In the genomic region with DNA sequence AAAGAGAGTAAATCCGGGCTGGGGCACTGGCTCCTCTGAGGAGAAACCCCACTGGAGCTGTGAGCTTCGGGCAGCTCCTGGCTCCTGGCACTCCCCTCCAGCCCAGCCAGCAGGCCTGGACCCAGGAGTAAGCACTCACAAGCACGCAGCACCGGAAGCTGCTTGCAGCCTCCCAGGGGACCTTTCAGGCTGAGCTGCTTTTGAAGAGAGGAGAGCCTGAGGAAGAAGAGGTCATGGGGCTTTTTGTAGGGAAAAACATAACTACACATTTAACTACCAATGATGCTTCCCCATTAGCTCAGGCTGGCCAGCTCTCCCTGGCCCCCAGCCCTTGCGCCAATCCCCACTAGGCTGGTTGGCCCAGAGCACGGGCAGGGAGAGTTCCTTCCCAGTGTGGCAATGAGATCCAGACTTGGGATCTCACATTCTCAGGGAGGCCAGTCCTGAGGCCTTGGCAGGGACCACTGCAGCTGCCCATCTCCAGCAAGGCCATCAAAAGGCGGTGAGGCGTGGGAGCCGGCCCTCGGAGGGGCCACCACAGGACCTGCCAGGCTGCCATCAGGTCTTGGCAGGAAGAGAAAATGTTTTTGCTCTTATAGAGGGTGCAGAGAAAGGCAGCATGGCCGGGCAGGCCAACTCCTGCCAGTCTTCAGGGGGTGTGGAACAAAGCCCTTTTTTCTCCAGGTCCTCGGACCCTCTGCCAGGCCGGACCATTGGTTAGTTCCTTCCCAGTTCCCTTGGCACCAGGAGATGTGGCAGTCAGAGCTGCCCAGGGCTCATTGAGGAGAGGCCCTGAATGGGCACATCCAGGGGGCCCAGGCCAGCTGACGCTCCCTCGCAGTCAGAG, we compare ENCODE assay signal across 13 cellular contexts. TPM values are rescaled to one million over a fixed set of nuclear protein-coding genes. Genes with fewer than 3 reads are reported as not detected.
DNase-seq lines count a peak whose midpoint lies in the region; ATAC-seq, FAIRE-seq and TF ChIP-seq lines count a peak whose summit lies in the region.
"Had no signal": no experiment of that assay in that cellular context is flagged by ENCODE, and none has a peak within 500 bp of the region (broad histone marks: within the 10 kb centered on the region; RNA-seq: fewer than 3 reads in every experiment).

No MANE protein-coding gene starts in this region.

- H3K18ac ChIP-seq in mesenchymal stem cell (ENCODE audit: low read depth in 1 of 2, low read length in 2 of 2): peak overlapping the region in 1 of 2 experiments; percentile 22

- no peak overlapping the region for H3K4ac ChIP-seq in mesenchymal stem cell (ENCODE audit: low read depth in 1 of 2, low read length in 2 of 2)

- H3K79me2 ChIP-seq in GM23248 (ENCODE audit: insufficient read depth) (no peaks in the 10 kb centered on the region), SK-N-SH (ENCODE audit: insufficient read depth) (no peaks in the 10 kb centered on the region)

- no peaks in the 10 kb centered on the region for H3K4me1 Mint-ChIP-seq in activated T-cell treated with anti-CD3 and anti-CD28 coated beads, Interleukin-2, amount 50 U/mL, for 4 hours (ENCODE audit: low read depth)
- H3K4me1 Mint-ChIP-seq: CD4-positive, CD25-positive, alpha-beta regulatory T cell; naive thymus-derived CD4-positive, alpha-beta T cell had no signal

- POLR2A ChIA-PET in A549 (lab: Yijun Ruan, JAX): no interaction called here
- POLR2A ChIA-PET in SK-N-SH (lab: Yijun Ruan, JAX): no interaction called here
- POLR2A ChIA-PET in RWPE1 (lab: Yijun Ruan, JAX; ENCODE audit: low non-redundant PET): no interaction called here

- H3K27me3 Mint-ChIP-seq in activated T-cell treated with anti-CD3 and anti-CD28 coated beads, Interleukin-2, amount 50 U/mL, for 4 hours (ENCODE audit: low read depth): peaks cover 3% of the 10 kb centered on the region

- no peaks in the 10 kb centered on the region for H3K9me3 ChIP-seq in A549
- H3K9me3 ChIP-seq in GM23248 (ENCODE audit: low read depth): no peaks in the 10 kb centered on the region
- H3K9me3 ChIP-seq in mesenchymal stem cell (ENCODE audit: control insufficient read depth, low read length): no peaks in the 10 kb centered on the region
- H3K9me3 ChIP-seq in SK-N-SH: no peaks in the 10 kb centered on the region
- H3K9me3 ChIP-seq: gastroesophageal sphincter, HAP-1 had no signal

- H3K36me3 Mint-ChIP-seq in activated T-cell treated with anti-CD3 and anti-CD28 coated beads, Interleukin-2, amount 50 U/mL, for 4 hours (ENCODE audit: insufficient read depth): no peaks in the 10 kb centered on the region
- H3K36me3 Mint-ChIP-seq: activated naive CD8-positive, alpha-beta T cell treated with anti-CD3 and anti-CD28 coated beads, Interleukin-2, amount 10 ng/mL, durations not matched to agents 7 days and 5 days; naive thymus-derived CD4-positive, alpha-beta T cell had no signal

- WGBS in A549 (ENCODE audit: missing lambda C conversion rate): 89% methylated on average over 15 of the region's 15 CpGs
- 68 to 70% methylated on average over 15 of the region's 15 CpGs for WGBS in GM23248 (ENCODE audit: low coverage in 1 of 2, low lambda C conversion rate in 2 of 2, missing lambda C conversion rate in 2 of 2), 2 experiments
- whole genome bisulfite sequencing in mesenchymal stem cell: 84% methylated on average over 13 of the region's 15 CpGs
- WGBS in SK-N-SH (ENCODE audit: low lambda C conversion rate): 81% methylated on average over 7 of the region's 15 CpGs

- H3K9me3 Mint-ChIP-seq in activated T-cell treated with anti-CD3 and anti-CD28 coated beads, Interleukin-2, amount 50 U/mL, for 4 hours: no peaks in the 10 kb centered on the region

- CTCF ChIA-PET in A549 (lab: Yijun Ruan, JAX) (interaction anchor here (0.6 to 4.2 kb wide), 6 partner anchors 10 to 297 kb away, joined by 3 to 16 read pairs (median 4); no protein-coding TSS in a partner anchor), SK-N-SH (lab: Yijun Ruan, JAX) (interaction anchor here (1.0 to 1.3 kb wide), 2 partner anchors 11 to 50 kb away, joined by 3 to 4 read pairs; no protein-coding TSS in a partner anchor), RWPE1 (lab: Yijun Ruan, JAX) (no interaction called here)

- no peak overlapping the region for H2AFZ ChIP-seq in GM23248
- H2AFZ ChIP-seq in mesenchymal stem cell (ENCODE audit: low read depth, low read length): no peak overlapping the region
- H2AFZ ChIP-seq in SK-N-SH (ENCODE audit: low read depth): no peak overlapping the region

- H3K27me3 ChIP-seq in GM23248 (replicated peaks; ENCODE audit: insufficient read depth) (0 out of 2 replicates have a peak, but pooled peaks cover 6% of the 10 kb centered on the region), mesenchymal stem cell (ENCODE audit: control insufficient read depth in 1 of 2, insufficient read depth in 1 of 2, low read length in 2 of 2) (peaks cover 7 to 12% of the 10 kb centered on the region in 2 experiments), SK-N-SH (ENCODE audit: insufficient read depth) (no peaks in the 10 kb centered on the region)
- H3K27me3 ChIP-seq: gastroesophageal sphincter had no signal

- no peak overlapping the region for H2BK5ac ChIP-seq in mesenchymal stem cell (ENCODE audit: low read depth, low read length, poor library complexity, severe bottlenecking)

- TF ChIP-seq RAD21 in A549 (conservative IDR thresholded peaks at IDR 0.05 in 1 of 2, IDR thresholded peaks at IDR 0.05 in 1 of 2): no peak
- no peak for TF ChIP-seq RAD21 in SK-N-SH (IDR thresholded peaks at IDR 0.05; ENCODE audit: low read length)

- H2BK15ac ChIP-seq in mesenchymal stem cell (ENCODE audit: low read depth, poor library complexity, severe bottlenecking): peak overlapping the region; percentile 12

- no peak overlapping the region for H3K14ac ChIP-seq in mesenchymal stem cell (ENCODE audit: low read length in 2 of 2)

- TF ChIP-seq CTCF in A549 (IDR thresholded peaks at IDR 0.05) (no peak), SK-N-SH (IDR thresholded peaks at IDR 0.05) (no peak), RWPE1 (conservative IDR thresholded peaks at IDR 0.05; ENCODE audit: low read depth) (no peak)

- TF ChIP-seq EP300 in A549 (IDR thresholded peaks at IDR 0.05): no peak
- TF ChIP-seq EP300 in SK-N-SH (IDR thresholded peaks at IDR 0.05; ENCODE audit: borderline replicate concordance in 1 of 2, low read depth in 1 of 2, low read length in 1 of 2): no peak

- H3K79me1 ChIP-seq in mesenchymal stem cell (replicated peaks; ENCODE audit: low read length, poor library complexity, severe bottlenecking): no peaks in the 10 kb centered on the region

- no peak overlapping the region for H2AK5ac ChIP-seq in mesenchymal stem cell (ENCODE audit: low read length, severe bottlenecking)

- no peak overlapping the region for H3K9ac ChIP-seq in GM23248
- no peak overlapping the region for H3K9ac ChIP-seq in mesenchymal stem cell (ENCODE audit: low read length)
- H3K9ac ChIP-seq in SK-N-SH: no peak overlapping the region

- H3K9me2 ChIP-seq in GM23248 (ENCODE audit: insufficient read depth) (no peaks in the 10 kb centered on the region), SK-N-SH (no peaks in the 10 kb centered on the region)

- peaks cover 10% of the 10 kb centered on the region; the same call in 1 of the 3 replicates for H3K4me1 ChIP-seq in A549
- no peaks in the 10 kb centered on the region for H3K4me1 ChIP-seq in GM23248 (ENCODE audit: insufficient read depth)
- peaks cover 2% of the 10 kb centered on the region for H3K4me1 ChIP-seq in mesenchymal stem cell (ENCODE audit: control insufficient read depth, insufficient read depth, low read depth, low read length)
- no peaks in the 10 kb centered on the region for H3K4me1 ChIP-seq in SK-N-SH (ENCODE audit: control insufficient read depth in 1 of 2, insufficient read depth in 2 of 2, low read depth in 1 of 2, low read length in 1 of 2)
- H3K4me1 ChIP-seq: gastroesophageal sphincter, HAP-1 had no signal

- ATAC-seq in A549: peak; percentile 24 to 27; a peak in 2 of 6 replicates
- no peak for ATAC-seq in activated T-cell treated with anti-CD3 and anti-CD28 coated beads, Interleukin-2, amount 50 U/mL, for 4 hours
- ATAC-seq: gastroesophageal sphincter; naive thymus-derived CD4-positive, alpha-beta T cell had no signal

- no peak overlapping the region for H3K23ac ChIP-seq in mesenchymal stem cell (ENCODE audit: low read length in 2 of 2)

- FAIRE-seq in A549 (lab: Jason Lieb, UNC): no peak

- H4K20me1 ChIP-seq in GM23248 (ENCODE audit: insufficient read depth) (no peaks in the 10 kb centered on the region), SK-N-SH (ENCODE audit: insufficient read depth) (no peaks in the 10 kb centered on the region)

- H4K91ac ChIP-seq in mesenchymal stem cell (ENCODE audit: low read length): no peak overlapping the region

- no peak overlapping the region for H4K8ac ChIP-seq in mesenchymal stem cell (ENCODE audit: low read length)

- H3K4me3 ChIP-seq in A549: no peak overlapping the region
- H3K4me3 ChIP-seq in GM23248: no peak overlapping the region
- peak overlapping the region in 1 of 2 experiments; percentile 26 for H3K4me3 ChIP-seq in mesenchymal stem cell (ENCODE audit: insufficient read depth in 1 of 2, low read depth in 1 of 2, low read length in 2 of 2)
- H3K4me3 ChIP-seq in SK-N-SH (ENCODE audit: low read depth in 2 of 2, low read length in 1 of 2): no peak overlapping the region
- H3K4me3 ChIP-seq: gastroesophageal sphincter, HAP-1 had no signal

- H3K27ac ChIP-seq in A549 (peak overlapping the region in 1 of 2 experiments; percentile 34; a peak in 2 of 6 replicates), GM23248 (no peak overlapping the region), mesenchymal stem cell (ENCODE audit: low read length, poor library complexity, severe bottlenecking) (no peak overlapping the region), SK-N-SH (ENCODE audit: low read depth in 2 of 2, low read length in 1 of 2) (no peak overlapping the region), RWPE1 (no peak overlapping the region)
- H3K27ac ChIP-seq: gastroesophageal sphincter had no signal

- H3K4me2 ChIP-seq in A549 (no peak overlapping the region), GM23248 (ENCODE audit: unreplicated experiment) (no peak overlapping the region), mesenchymal stem cell (ENCODE audit: low read length, poor library complexity, severe bottlenecking) (no peak overlapping the region), SK-N-SH (no peak overlapping the region)

- H3K4me3 Mint-ChIP-seq in activated T-cell treated with anti-CD3 and anti-CD28 coated beads, Interleukin-2, amount 50 U/mL, for 4 hours: no peak overlapping the region
- H3K4me3 Mint-ChIP-seq: activated naive CD8-positive, alpha-beta T cell treated with anti-CD3 and anti-CD28 coated beads, Interleukin-2, amount 10 ng/mL, durations not matched to agents 7 days and 5 days; CD4-positive, CD25-positive, alpha-beta regulatory T cell; naive thymus-derived CD4-positive, alpha-beta T cell had no signal

- in situ Hi-C loops in GM23248 (cut with MboI): no loop called here

- DNase-seq in A549 (ENCODE audit: low read depth in 1 of 2, low spot score in 1 of 2): no peak
- peak; percentile 53 for DNase-seq in GM23248
- DNase-seq in cerebellum (ENCODE audit: low spot score): peak; percentile 36
- DNase-seq in mesenchymal stem cell: peak; percentile 41
- DNase-seq in activated T-cell treated with anti-CD3 and anti-CD28 coated beads, Interleukin-2, amount 50 U/mL, for 4 hours: no peak
- DNase-seq in SK-N-SH: no peak
- no peak for DNase-seq in RWPE1 (ENCODE audit: low spot score)
- DNase-seq in A172 (ENCODE audit: low spot score): no peak
- DNase-seq: activated naive CD8-positive, alpha-beta T cell treated with anti-CD3 and anti-CD28 coated beads, Interleukin-2, amount 10 ng/mL, durations not matched to agents 7 days and 5 days; CD4-positive, CD25-positive, alpha-beta regulatory T cell; naive thymus-derived CD4-positive, alpha-beta T cell had no signal

- H3F3A ChIP-seq in GM23248 (ENCODE audit: insufficient read depth): no peaks in the 10 kb centered on the region
- no peaks in the 10 kb centered on the region for H3F3A ChIP-seq in SK-N-SH (replicated peaks; ENCODE audit: insufficient read depth)

- H2BK120ac ChIP-seq in mesenchymal stem cell (ENCODE audit: low read depth, low read length): no peak overlapping the region

- H2BK12ac ChIP-seq in mesenchymal stem cell (ENCODE audit: low read length in 2 of 2): no peak overlapping the region

- TF ChIP-seq POLR2A in A549 (IDR thresholded peaks at IDR 0.05; ENCODE audit: low read length): no peak

- H3K36me3 ChIP-seq in GM23248 (ENCODE audit: low read depth) (no peaks in the 10 kb centered on the region), mesenchymal stem cell (ENCODE audit: control insufficient read depth in 1 of 2, insufficient read depth in 2 of 2, low read depth in 1 of 2, low read length in 2 of 2) (no peaks in the 10 kb centered on the region), SK-N-SH (replicated peaks in 1 of 2; ENCODE audit: control insufficient read depth in 1 of 2, insufficient read depth in 2 of 2, low read length in 1 of 2) (no peaks in the 10 kb centered on the region)
- H3K36me3 ChIP-seq: gastroesophageal sphincter, HAP-1 had no signal

RNA-seq across cellular contexts. Expression of gene MFGE8, which starts 41.5 kb away (rescaled TPM):
- polyA plus RNA-seq in A549 (2011; rRNA removed): 206 and 213 TPM in 2 replicates
- polyA plus RNA-seq in A549 (2012; cell fraction: cytosol; rRNA removed): 330 and 384 TPM in 2 replicates
- 1,238 and 1,252 TPM in 2 replicates for polyA plus RNA-seq in A549 (2012; cell fraction: nucleus; rRNA removed)
- polyA plus RNA-seq in A549 (2017; fragmentation: RNase III; extraction: RNeasy Plus Mini Kit Qiagen cat#74134 plus additional on column Dnase treatment): 403 to 506 TPM (median 446 TPM) in 3 replicates
- 165 and 194 TPM in 2 replicates for polyA minus RNA-seq in A549 (2011; rRNA and poly(A)+ RNA removed)
- 334 and 355 TPM in 2 replicates for total RNA-seq in GM23248 (2014; rRNA removed; shearing (Covaris generic))
- polyA plus RNA-seq in GM23248 (2016; fragmentation: Nextera tagmentation; extraction: Ambion mirVana): 411 and 437 TPM in 2 replicates
- total RNA-seq in cerebellum: 67.5 TPM
- 160 TPM for polyA plus RNA-seq in mesenchymal stem cell (2013, experiment 1 of 2)
- polyA plus RNA-seq in mesenchymal stem cell (2013, experiment 2 of 2): 152 TPM
- total RNA-seq in activated T-cell treated with anti-CD3 and anti-CD28 coated beads, Interleukin-2, amount 50 U/mL, for 4 hours: 1 to 10 TPM; 4.7 to 5.7 (median 5.1) TPM
- polyA plus RNA-seq in SK-N-SH (2012; rRNA removed): 210 and 247 TPM in 2 replicates
- polyA plus RNA-seq in SK-N-SH (2012; cell fraction: cytosol; rRNA removed): 106 and 153 TPM in 2 replicates
- polyA plus RNA-seq in SK-N-SH (2012; cell fraction: nucleus; rRNA removed): 444 and 513 TPM in 2 replicates
- total RNA-seq in A172 (2014; rRNA removed; shearing (Covaris generic)): 116 and 144 TPM in 2 replicates

RNA-seq across cellular contexts. Expression of gene HAPLN3, which starts 59.3 kb away (rescaled TPM):
- polyA plus RNA-seq in A549 (2011; rRNA removed) (7.5 and 8.5 TPM in 2 replicates), A549 (2017; fragmentation: RNase III; extraction: RNeasy Plus Mini Kit Qiagen cat#74134 plus additional on column Dnase treatment) (39.7 to 54.3 TPM (median 45.3 TPM) in 3 replicates), GM23248 (2016; fragmentation: Nextera tagmentation; extraction: Ambion mirVana) (3.3 and 4.5 TPM in 2 replicates), SK-N-SH (2012; rRNA removed) (8.3 and 9.7 TPM in 2 replicates)
- 45.3 and 47.5 TPM in 2 replicates for polyA plus RNA-seq in A549 (2012; cell fraction: cytosol; rRNA removed)
- 188 and 231 TPM in 2 replicates for polyA plus RNA-seq in A549 (2012; cell fraction: nucleus; rRNA removed)
- polyA minus RNA-seq in A549 (2011; rRNA and poly(A)+ RNA removed): 5.4 and 5.8 TPM in 2 replicates
- total RNA-seq in GM23248 (2014; rRNA removed; shearing (Covaris generic)): 2.9 and 6.7 TPM in 2 replicates
- total RNA-seq in cerebellum: 9.6 TPM
- polyA plus RNA-seq in mesenchymal stem cell (2013, experiment 1 of 2): 0.98 TPM
- polyA plus RNA-seq in mesenchymal stem cell (2013, experiment 2 of 2): 1.1 TPM
- total RNA-seq in activated T-cell treated with anti-CD3 and anti-CD28 coated beads, Interleukin-2, amount 50 U/mL, for 4 hours: 10 to 100 TPM; 67.4 to 87.5 (median 79.8) TPM
- 2.7 and 3.7 TPM in 2 replicates for polyA plus RNA-seq in SK-N-SH (2012; cell fraction: cytosol; rRNA removed)
- 28.0 and 34.0 TPM in 2 replicates for polyA plus RNA-seq in SK-N-SH (2012; cell fraction: nucleus; rRNA removed)
- total RNA-seq in A172 (2014; rRNA removed; shearing (Covaris generic)): 1.2 and 2.3 TPM in 2 replicates

Comparison
In these comparisons a context has a peak if more than half of its experiments do, and no peak if none do; other contexts are left out.
1. ATAC-seq: peak in A549 (2 of 2); none in activated T-cell treated with anti-CD3 and anti-CD28 coated beads, Interleukin-2, amount 50 U/mL, for 4 hours (0 of 2).
2. DNase-seq: peak in GM23248 (single experiment), cerebellum (single experiment) and mesenchymal stem cell (single experiment); none in A549 (0 of 2), activated T-cell treated with anti-CD3 and anti-CD28 coated beads, Interleukin-2, amount 50 U/mL, for 4 hours (single experiment), SK-N-SH (single experiment), RWPE1 (single experiment) and A172 (single experiment).
3. RNA of gene MFGE8, which starts 41.5 kb away (total RNA-seq): 334 to 355 TPM in GM23248, 116 to 144 TPM in A172 and 67.5 TPM in cerebellum (single experiment); 4.7 to 5.7 TPM in activated T-cell treated with anti-CD3 and anti-CD28 coated beads, Interleukin-2, amount 50 U/mL, for 4 hours; every median in the first group is over 10 times any median in the second.